Comparison of ENCODE assay signal across 8 cellular contexts in genomic region chr4:56530269-56531148, GRCh38. TPM values are rescaled to one million over a fixed set of nuclear protein-coding genes. Genes with fewer than 3 reads are reported as not detected.
DNase-seq lines count a peak whose midpoint lies in the region; ATAC-seq and TF ChIP-seq lines count a peak whose summit lies in the region.

No MANE protein-coding gene starts in this region.

- peak overlapping the region; percentile 86 for H3K4me3 ChIP-seq in CD8-positive, alpha-beta memory T cell (ENCODE audit: low read length)
- peak overlapping the region; percentile 65 for H3K4me3 ChIP-seq in fibroblast of pulmonary artery (replicated peaks; ENCODE audit: low read depth, low read length)

- DNase-seq in CD8-positive, alpha-beta memory T cell: peak; percentile 63 to 84 (median 69)
- DNase-seq in HPDE6-E6E7 (ENCODE audit: extremely low spot score) (peak; percentile 78), activated T-helper 1 cell treated with Interleukin-2 at 50 U/mL for 16 hours (ENCODE audit: low read depth) (peak; percentile 66), fibroblast of pulmonary artery (ENCODE audit: low read depth) (peak; percentile 77)
- peak; percentile 56 to 89 (median 69) for DNase-seq in naive thymus-derived CD8-positive, alpha-beta T cell
- DNase-seq in stimulated activated CD8-positive, alpha-beta memory T cell treated with anti-CD3 and anti-CD28 coated beads, Interleukin-7, amount 100 ng/mL, for 48 hours (ENCODE audit: extremely low read depth in 1 of 2, low read depth in 1 of 2): peak; percentile 59 to 80

- H3K27me3 ChIP-seq in CD8-positive, alpha-beta memory T cell (ENCODE audit: insufficient read depth, low read length, poor library complexity, severe bottlenecking): peaks cover 17% of the 10 kb centered on the region

- H3K36me3 Mint-ChIP-seq in CD8-positive, alpha-beta memory T cell: no peaks in the 10 kb centered on the region
- H3K36me3 Mint-ChIP-seq in naive thymus-derived CD8-positive, alpha-beta T cell: no peaks in the 10 kb centered on the region

- H3K4me1 ChIP-seq in CD8-positive, alpha-beta memory T cell (ENCODE audit: insufficient read depth, low read length): peaks cover 6% of the 10 kb centered on the region

- POLR2A ChIA-PET in CD8-positive, alpha-beta memory T cell (lab: Charles Lee): interaction anchor here (0.9 kb wide), 1 partner anchor 227 kb away, joined by 3 read pairs; no protein-coding TSS in a partner anchor
- POLR2A ChIA-PET in naive thymus-derived CD8-positive, alpha-beta T cell (lab: Charles Lee): interaction anchor here (1.1 kb wide), 1 partner anchor 95 kb away, joined by 4 read pairs; the partner anchor contains the start of gene PPAT

- peak overlapping the region; percentile 11 for H3K27ac ChIP-seq in CD8-positive, alpha-beta memory T cell (ENCODE audit: low read depth, low read length)

- peaks cover 0 to 9% of the 10 kb centered on the region in 2 donors for H3K27me3 Mint-ChIP-seq in CD8-positive, alpha-beta memory T cell
- peaks cover 0 to 3% (median 0%) of the 10 kb centered on the region in 5 donors for H3K27me3 Mint-ChIP-seq in naive thymus-derived CD8-positive, alpha-beta T cell

- no peaks in the 10 kb centered on the region for H3K9me3 ChIP-seq in CD8-positive, alpha-beta memory T cell (ENCODE audit: low read length)

- CTCF ChIA-PET in CD8-positive, alpha-beta memory T cell (lab: Charles Lee): interaction anchor here (0.9 to 1.8 kb wide), 3 partner anchors 14 to 106 kb away, joined by 3 to 6 read pairs (median 3); partner anchors contain the start of gene PPAT

- peaks cover 0 to 10% (median 4%) of the 10 kb centered on the region in 3 donors for H3K4me1 Mint-ChIP-seq in CD8-positive, alpha-beta memory T cell
- peaks cover 0 to 4% (median 2%) of the 10 kb centered on the region in 4 donors for H3K4me1 Mint-ChIP-seq in naive thymus-derived CD8-positive, alpha-beta T cell

- ATAC-seq in GM21360 (IDR thresholded peaks at IDR 0.05; ENCODE audit: unreplicated experiment): peak; percentile 90
- peak; percentile 91 to 92 for ATAC-seq in naive thymus-derived CD8-positive, alpha-beta T cell

- peak overlapping the region in 3 of 8 donors; percentile 35 to 86 (median 49) for H3K27ac Mint-ChIP-seq in CD8-positive, alpha-beta memory T cell
- peak overlapping the region in 7 of 10 donors; percentile 17 to 85 (median 57) for H3K27ac Mint-ChIP-seq in naive thymus-derived CD8-positive, alpha-beta T cell

- no peak for TF ChIP-seq CTCF in fibroblast of pulmonary artery (IDR thresholded peaks at IDR 0.05; ENCODE audit: low read length, missing control alignments)

- H3K9me3 Mint-ChIP-seq in CD8-positive, alpha-beta memory T cell: no peaks in the 10 kb centered on the region
- H3K9me3 Mint-ChIP-seq in naive thymus-derived CD8-positive, alpha-beta T cell: no peaks in the 10 kb centered on the region

- H3K36me3 ChIP-seq in CD8-positive, alpha-beta memory T cell (ENCODE audit: insufficient read depth, low read length): no peaks in the 10 kb centered on the region

- H3K4me3 Mint-ChIP-seq in CD8-positive, alpha-beta memory T cell: no peak overlapping the region
- H3K4me3 Mint-ChIP-seq in naive thymus-derived CD8-positive, alpha-beta T cell: peak overlapping the region in 2 of 10 donors; percentile 84 to 85

TF ChIP-seq in PFSK-1, 5 proteins besides CTCF, POLR2A, EP300 and RAD21:
- TF ChIP-seq REST (IDR thresholded peaks at IDR 0.05; ENCODE audit: insufficient read depth in 1 of 2, low read depth in 2 of 2, low read length in 2 of 2): no peak
- TF ChIP-seq POLR2AphosphoS5 (IDR thresholded peaks at IDR 0.05; ENCODE audit: low read depth, low read length): peak; percentile 56; the same call in 1 of the 2 replicates

RNA-seq across cellular contexts. Expression of gene ARL9, which starts 24.9 kb away (rescaled TPM):
- under 1 TPM; 0.35 to 0.38 TPM for total RNA-seq in CD8-positive, alpha-beta memory T cell
- polyA plus RNA-seq in CD8-positive, alpha-beta memory T cell: not detected
- polyA plus RNA-seq in PFSK-1 (2012; ENCODE audit: insufficient read length, low read depth): not detected
- total RNA-seq in naive thymus-derived CD8-positive, alpha-beta T cell: under 1 TPM; 0.55 to 0.86 TPM
- polyA plus RNA-seq in naive thymus-derived CD8-positive, alpha-beta T cell: not detected

Comparison
In these comparisons a context has a peak if more than half of its experiments do, and no peak if none do; other contexts are left out.
1. Peak in every context shown above with its lines: DNase-seq, ATAC-seq, H3K4me3 ChIP-seq and H3K27ac ChIP-seq.